Comparison of ENCODE assay signal across 11 cellular contexts in the genomic region with DNA sequence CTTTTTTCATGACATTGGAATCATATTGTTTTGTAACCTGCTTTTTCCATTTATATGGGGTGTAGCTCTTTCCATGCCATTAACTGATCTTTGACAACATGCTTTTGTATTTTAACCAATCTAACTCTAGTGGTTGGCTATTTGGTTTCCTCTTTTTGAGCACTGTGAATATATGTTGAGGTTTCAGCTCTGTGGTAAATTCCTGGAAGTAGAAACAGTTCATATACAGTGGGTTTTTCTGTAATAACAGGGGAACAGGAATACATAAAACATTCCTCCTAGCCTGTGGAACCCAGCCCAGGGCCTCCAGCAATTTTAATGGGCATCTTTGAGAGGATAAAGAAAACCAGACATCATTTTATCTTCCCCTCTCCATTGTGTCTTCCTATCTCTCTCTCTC. TPM values are rescaled to one million over a fixed set of nuclear protein-coding genes. Genes with fewer than 3 reads are reported as not detected.
A peak's percentile ranks its signal among the peaks of the same experiment; 100 is the strongest.
DNase-seq lines count a peak whose midpoint lies in the region; ATAC-seq and TF ChIP-seq lines count a peak whose summit lies in the region.
"Had no signal": no experiment of that assay in that cellular context is flagged by ENCODE, and none has a peak within 500 bp of the region (broad histone marks: within the 10 kb centered on the region; RNA-seq: fewer than 3 reads in every experiment).

No MANE protein-coding gene starts in this region.

- H3K36me3 ChIP-seq in SK-N-SH (replicated peaks in 1 of 2; ENCODE audit: control insufficient read depth in 1 of 2, insufficient read depth in 2 of 2, low read length in 1 of 2), result peaks cover 0 to 2% of the 10 kb centered on the region in 2 experiments
- H3K36me3 ChIP-seq in Panc1 (ENCODE audit: control insufficient read depth, insufficient read depth, low read length), result no peaks in the 10 kb centered on the region
- H3K36me3 ChIP-seq in brain microvascular endothelial cell (replicated peaks), result no peaks in the 10 kb centered on the region

- BruUV-seq in Panc1 (replicated peaks; lab: Mats Ljungman, UMichigan), result no TSS peak

- no peak for TF ChIP-seq EP300 in SK-N-SH (IDR thresholded peaks at IDR 0.05; ENCODE audit: borderline replicate concordance in 1 of 2, low read depth in 1 of 2, low read length in 1 of 2)

- H3K9me2 ChIP-seq in SK-N-SH, result no peaks in the 10 kb centered on the region

- 0 out of 2 replicates have a peak overlapping the region, but pooled peaks have one; percentile 47 for H3K4me2 ChIP-seq in SK-N-SH

- no peak overlapping the region for H2AFZ ChIP-seq in SK-N-SH (ENCODE audit: low read depth)

- H3K27ac ChIP-seq in SK-N-SH (ENCODE audit: low read depth in 2 of 2, low read length in 1 of 2) (peak overlapping the region; percentile 78 to 98; a peak in 3 of 4 replicates), Panc1 (ENCODE audit: low read length) (peak overlapping the region; percentile 40), brain microvascular endothelial cell (peak overlapping the region; percentile 94), skin epidermis (peak overlapping the region in 15 of 21 experiments; percentile 28 to 92 (median 73))

- TF ChIP-seq CTCF in SK-N-SH (IDR thresholded peaks at IDR 0.05), result no peak
- no peak for TF ChIP-seq CTCF in Panc1 (IDR thresholded peaks at IDR 0.05)
- TF ChIP-seq CTCF in brain microvascular endothelial cell (IDR thresholded peaks at IDR 0.05; ENCODE audit: low read depth, low read length, missing control alignments), result no peak
- no peak for TF ChIP-seq CTCF in GM13977 (IDR thresholded peaks at IDR 0.05; ENCODE audit: extremely low read depth, insufficient read depth, missing control alignments)

- in situ Hi-C loops in Panc1 (cut with HindIII; ENCODE audit: low pct_unique_long_range_greater_than_20kb, low sequenced_read_pairs) (no loop called here), brain microvascular endothelial cell (cut with HindIII; ENCODE audit: low pct_ligation_motif_present, low sequenced_read_pairs) (no loop called here), GM13977 (cut with MboI; ENCODE audit: low pct_unique_long_range_greater_than_20kb, low sequenced_read_pairs, unreplicated experiment) (no loop called here)

- DNase-seq in SK-N-SH (no peak), Panc1 (ENCODE audit: low read depth, low spot score) (no peak), brain microvascular endothelial cell (no peak), DMS79 (lab: John Stamatoyannopoulos, UW) (no peak), GM13977 (ENCODE audit: low spot score) (no peak)
- DNase-seq: 8988T, NCI-H524 treated with DMSO at 0.1 percent for 48 hours had no signal

- POLR2A ChIA-PET in SK-N-SH (lab: Yijun Ruan, JAX), result no interaction called here
- POLR2A ChIA-PET in Panc1 (lab: Charles Lee), result no interaction called here

- no peak for ATAC-seq in SK-N-SH treated with all-trans-retinoic acid at 6 μM for 48 hours
- ATAC-seq in Panc1, result no peak
- no peak for ATAC-seq in HG03565 (IDR thresholded peaks at IDR 0.05; ENCODE audit: unreplicated experiment)
- ATAC-seq: left lobe of liver had no signal

- peaks cover 26% of the 10 kb centered on the region for H3F3A ChIP-seq in SK-N-SH (replicated peaks; ENCODE audit: insufficient read depth)

- H4K20me1 ChIP-seq in SK-N-SH (ENCODE audit: insufficient read depth), result no peaks in the 10 kb centered on the region

- CTCF ChIA-PET in SK-N-SH (lab: Yijun Ruan, JAX) (interaction anchor here (1.4 to 4.8 kb wide), 2 partner anchors 11 to 18 kb away, joined by 4 to 32 read pairs; no protein-coding TSS in a partner anchor), Panc1 (lab: Charles Lee) (no interaction called here)

- no peaks in the 10 kb centered on the region for H3K79me2 ChIP-seq in SK-N-SH (ENCODE audit: insufficient read depth)

- H3K9me3 ChIP-seq in SK-N-SH (no peaks in the 10 kb centered on the region), Panc1 (ENCODE audit: control insufficient read depth, insufficient read depth, low read depth, low read length) (no peaks in the 10 kb centered on the region)

- intact Hi-C loops in Panc1 (cut with micrococcal nuclease; ENCODE audit: unreplicated experiment), result loop anchor here (10.0 kb wide), 1 partner anchor 266 kb away; no protein-coding TSS in a partner anchor

- H3K27me3 ChIP-seq in SK-N-SH (ENCODE audit: insufficient read depth) (no peaks in the 10 kb centered on the region), Panc1 (ENCODE audit: control insufficient read depth, insufficient read depth, low read length) (no peaks in the 10 kb centered on the region), brain microvascular endothelial cell (replicated peaks) (no peaks in the 10 kb centered on the region)

- peak overlapping the region; percentile 62 for H3K9ac ChIP-seq in SK-N-SH

- TF ChIP-seq RAD21 in SK-N-SH (IDR thresholded peaks at IDR 0.05; ENCODE audit: low read length), result no peak

- no peak overlapping the region for H3K4me3 ChIP-seq in SK-N-SH (ENCODE audit: low read depth in 2 of 2, low read length in 1 of 2)
- H3K4me3 ChIP-seq in Panc1 (ENCODE audit: low read depth in 2 of 2, low read length in 2 of 2), result no peak overlapping the region
- no peak overlapping the region for H3K4me3 ChIP-seq in brain microvascular endothelial cell (ENCODE audit: low read depth, low read length)
- no peak overlapping the region for H3K4me3 ChIP-seq in skin epidermis

- H3K4me1 ChIP-seq in SK-N-SH (ENCODE audit: control insufficient read depth in 1 of 2, insufficient read depth in 2 of 2, low read depth in 1 of 2, low read length in 1 of 2) (peaks cover 0 to 25% of the 10 kb centered on the region in 2 experiments; a peak in 1 of 4 replicates), Panc1 (ENCODE audit: control insufficient read depth, insufficient read depth, low read length) (0 out of 2 replicates have a peak, but pooled peaks cover 7% of the 10 kb centered on the region)

TF ChIP-seq in SK-N-SH, 30 proteins besides CTCF, POLR2A, EP300 and RAD21:
- TF ChIP-seq SMC3 (IDR thresholded peaks at IDR 0.05; ENCODE audit: low read depth, low read length), result no peak
TF ChIP-seq in SK-N-SH: peak in this region for 0.

TF ChIP-seq in SK-N-SH treated with all-trans-retinoic acid at 6 μM for 48 hours, 23 proteins besides CTCF, POLR2A, EP300 and RAD21 (continues in another document):
- TF ChIP-seq CSDC2 (CRISPR knock-in tag; IDR thresholded peaks at IDR 0.05) (no peak), ZNF565 (CRISPR knock-in tag; conservative IDR thresholded peaks at IDR 0.05; ENCODE audit: low read depth) (no peak), RARB (CRISPR knock-in tag; IDR thresholded peaks at IDR 0.05) (no peak), GLIS3 (CRISPR knock-in tag; IDR thresholded peaks at IDR 0.05) (no peak), PPARA (CRISPR knock-in tag; IDR thresholded peaks at IDR 0.05; ENCODE audit: borderline replicate concordance) (no peak), OSR1 (CRISPR knock-in tag; IDR thresholded peaks at IDR 0.05) (no peak), ISL1 (CRISPR knock-in tag; IDR thresholded peaks at IDR 0.05) (no peak), ZNF8 (CRISPR knock-in tag; IDR thresholded peaks at IDR 0.05) (no peak)
- TF ChIP-seq, protein P1, sequence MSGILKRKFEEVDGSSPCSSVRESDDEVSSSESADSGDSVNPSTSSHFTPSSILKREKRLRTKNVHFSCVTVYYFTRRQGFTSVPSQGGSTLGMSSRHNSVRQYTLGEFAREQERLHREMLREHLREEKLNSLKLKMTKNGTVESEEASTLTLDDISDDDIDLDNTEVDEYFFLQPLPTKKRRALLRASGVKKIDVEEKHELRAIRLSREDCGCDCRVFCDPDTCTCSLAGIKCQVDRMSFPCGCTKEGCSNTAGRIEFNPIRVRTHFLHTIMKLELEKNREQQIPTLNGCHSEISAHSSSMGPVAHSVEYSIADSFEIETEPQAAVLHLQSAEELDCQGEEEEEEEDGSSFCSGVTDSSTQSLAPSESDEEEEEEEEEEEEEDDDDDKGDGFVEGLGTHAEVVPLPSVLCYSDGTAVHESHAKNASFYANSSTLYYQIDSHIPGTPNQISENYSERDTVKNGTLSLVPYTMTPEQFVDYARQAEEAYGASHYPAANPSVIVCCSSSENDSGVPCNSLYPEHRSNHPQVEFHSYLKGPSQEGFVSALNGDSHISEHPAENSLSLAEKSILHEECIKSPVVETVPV (CRISPR knock-in tag; IDR thresholded peaks at IDR 0.05), result no peak
- TF ChIP-seq, protein P2, sequence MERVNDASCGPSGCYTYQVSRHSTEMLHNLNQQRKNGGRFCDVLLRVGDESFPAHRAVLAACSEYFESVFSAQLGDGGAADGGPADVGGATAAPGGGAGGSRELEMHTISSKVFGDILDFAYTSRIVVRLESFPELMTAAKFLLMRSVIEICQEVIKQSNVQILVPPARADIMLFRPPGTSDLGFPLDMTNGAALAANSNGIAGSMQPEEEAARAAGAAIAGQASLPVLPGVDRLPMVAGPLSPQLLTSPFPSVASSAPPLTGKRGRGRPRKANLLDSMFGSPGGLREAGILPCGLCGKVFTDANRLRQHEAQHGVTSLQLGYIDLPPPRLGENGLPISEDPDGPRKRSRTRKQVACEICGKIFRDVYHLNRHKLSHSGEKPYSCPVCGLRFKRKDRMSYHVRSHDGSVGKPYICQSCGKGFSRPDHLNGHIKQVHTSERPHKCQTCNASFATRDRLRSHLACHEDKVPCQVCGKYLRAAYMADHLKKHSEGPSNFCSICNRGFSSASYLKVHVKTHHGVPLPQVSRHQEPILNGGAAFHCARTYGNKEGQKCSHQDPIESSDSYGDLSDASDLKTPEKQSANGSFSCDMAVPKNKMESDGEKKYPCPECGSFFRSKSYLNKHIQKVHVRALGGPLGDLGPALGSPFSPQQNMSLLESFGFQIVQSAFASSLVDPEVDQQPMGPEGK (CRISPR knock-in tag; IDR thresholded peaks at IDR 0.05; ENCODE audit: borderline replicate concordance), result no peak
- TF ChIP-seq, protein P3, sequence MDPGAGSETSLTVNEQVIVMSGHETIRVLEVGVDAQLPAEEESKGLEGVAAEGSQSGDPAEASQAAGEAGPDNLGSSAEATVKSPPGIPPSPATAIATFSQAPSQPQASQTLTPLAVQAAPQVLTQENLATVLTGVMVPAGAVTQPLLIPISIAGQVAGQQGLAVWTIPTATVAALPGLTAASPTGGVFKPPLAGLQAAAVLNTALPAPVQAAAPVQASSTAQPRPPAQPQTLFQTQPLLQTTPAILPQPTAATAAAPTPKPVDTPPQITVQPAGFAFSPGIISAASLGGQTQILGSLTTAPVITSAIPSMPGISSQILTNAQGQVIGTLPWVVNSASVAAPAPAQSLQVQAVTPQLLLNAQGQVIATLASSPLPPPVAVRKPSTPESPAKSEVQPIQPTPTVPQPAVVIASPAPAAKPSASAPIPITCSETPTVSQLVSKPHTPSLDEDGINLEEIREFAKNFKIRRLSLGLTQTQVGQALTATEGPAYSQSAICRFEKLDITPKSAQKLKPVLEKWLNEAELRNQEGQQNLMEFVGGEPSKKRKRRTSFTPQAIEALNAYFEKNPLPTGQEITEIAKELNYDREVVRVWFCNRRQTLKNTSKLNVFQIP (CRISPR knock-in tag; IDR thresholded peaks at IDR 0.05; ENCODE audit: borderline replicate concordance, low read depth), result no peak

RNA-seq across cellular contexts. Expression of a gene that starts 17.4 kb away (rescaled TPM):
- 17.8 and 20.6 TPM in 2 replicates for polyA plus RNA-seq in SK-N-SH (2012; rRNA removed)
- 9.1 and 13.7 TPM in 2 replicates for polyA plus RNA-seq in SK-N-SH (2012; cell fraction: cytosol; rRNA removed)
- 50.0 and 58.2 TPM in 2 replicates for polyA plus RNA-seq in SK-N-SH (2012; cell fraction: nucleus; rRNA removed)
- total RNA-seq in Panc1 (2021; ENCODE audit: unreplicated experiment), result 2.4 TPM
- 1.9 TPM for polyA plus RNA-seq in Panc1 (2012; ENCODE audit: insufficient read length)

Comparison
In these comparisons a context has a peak if more than half of its experiments do, and no peak if none do; other contexts are left out.
1. H3K27ac ChIP-seq: peak in every context shown above with its lines; median percentile 94 in brain microvascular endothelial cell; 88 in SK-N-SH; 73 in skin epidermis; 40 in Panc1.